In the genomic region with DNA sequence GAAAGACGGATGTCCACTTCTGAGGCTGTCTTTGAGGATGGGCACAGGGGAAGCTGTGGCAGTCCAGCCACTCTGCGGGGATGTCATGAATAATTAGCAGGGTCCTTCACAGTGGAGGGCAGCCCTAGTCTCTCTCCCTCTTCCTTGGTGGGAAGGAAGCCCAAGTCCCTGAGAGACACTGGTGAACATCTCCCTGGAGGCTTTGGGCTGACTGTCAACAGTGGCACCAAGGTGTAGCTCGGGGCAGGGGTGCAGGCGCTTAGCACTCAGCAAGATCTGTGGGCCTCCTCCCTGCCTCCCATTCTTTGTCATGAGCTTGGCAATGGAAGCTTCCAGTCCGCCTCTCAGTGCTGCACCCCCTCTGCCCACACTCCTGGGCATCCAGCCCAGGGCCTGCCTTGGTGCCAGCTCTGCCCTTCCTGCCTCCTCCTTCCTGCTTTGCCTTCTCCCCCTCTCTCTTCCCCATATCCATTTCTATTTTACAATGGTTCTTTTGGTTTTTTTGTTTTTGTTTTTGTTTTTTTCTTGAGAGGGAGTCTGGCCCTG, we compare ENCODE assay signal across 15 cellular contexts. TPM values are rescaled to one million over a fixed set of nuclear protein-coding genes. Genes with fewer than 3 reads are reported as not detected.
A peak's percentile ranks its signal among the peaks of the same experiment; 100 is the strongest.
DNase-seq lines count a peak whose midpoint lies in the region; ATAC-seq, FAIRE-seq and TF ChIP-seq lines count a peak whose summit lies in the region.
"Had no signal": no experiment of that assay in that cellular context is flagged by ENCODE, and none has a peak within 500 bp of the region (broad histone marks: within the 10 kb centered on the region; RNA-seq: fewer than 3 reads in every experiment).

No MANE protein-coding gene starts in this region.

- no peak for TF ChIP-seq CTCF in omental fat pad (IDR thresholded peaks at IDR 0.05)

- DNase-seq in Ammon's horn (ENCODE audit: low spot score) (peak; percentile 95), globus pallidus (ENCODE audit: low spot score) (peak; percentile 90), omental fat pad (ENCODE audit: low spot score) (no peak), urothelium cell line (ENCODE audit: low spot score) (no peak), D341Med (ENCODE audit: low spot score) (no peak)
- DNase-seq in effector CD4-positive, alpha-beta T cell = no peak
- DNase-seq: activated CD8-positive, alpha-beta T cell treated with anti-CD3 and anti-CD28 coated beads, Interleukin-2, amount 10 ng/mL, durations not matched to agents 7 days and 5 days; activated naive CD4-positive, alpha-beta T cell treated with anti-CD3 and anti-CD28 coated beads, Interleukin-2, amount 10 ng/mL, durations not matched to agents 7 days and 5 days; dermis blood vessel endothelial cell; DND-41; NCI-H1105 treated with DMSO at 0.1 percent for 48 hours; NCI-H774; stimulated activated naive B cell treated with anti-CD40 and anti-IgM and Interleukin-4, amounts not matched to agents 10 μg/mL and 1 μg/mL and 100 μg/mL, for 72 hours had no signal

- ATAC-seq in SK-N-SH treated with all-trans-retinoic acid at 6 μM for 48 hours (peak; percentile 59), omental fat pad (ENCODE audit: low FRiP score) (peak; percentile 41), HG02571 (IDR thresholded peaks at IDR 0.05; ENCODE audit: unreplicated experiment) (no peak)
- ATAC-seq: activated CD8-positive, alpha-beta T cell treated with anti-CD3 and anti-CD28 coated beads, Interleukin-2, amount 10 ng/mL, durations not matched to agents 7 days and 5 days; stimulated activated naive B cell treated with anti-CD40 and anti-IgM and Interleukin-4, amounts not matched to agents 10 μg/mL and 1 μg/mL and 100 μg/mL, for 72 hours had no signal

- FAIRE-seq in urothelium cell line (lab: Jason Lieb, UNC) = no peak

TF ChIP-seq in SK-N-SH treated with all-trans-retinoic acid at 6 μM for 48 hours, 23 proteins besides CTCF, POLR2A, EP300 and RAD21:
- TF ChIP-seq ZNF70 (CRISPR knock-in tag; IDR thresholded peaks at IDR 0.05) (no peak), TCF4 (CRISPR knock-in tag; IDR thresholded peaks at IDR 0.05; ENCODE audit: borderline replicate concordance) (no peak), ZFP3 (CRISPR knock-in tag; IDR thresholded peaks at IDR 0.05) (no peak), ZNF565 (CRISPR knock-in tag; conservative IDR thresholded peaks at IDR 0.05; ENCODE audit: low read depth) (no peak), TOX (CRISPR knock-in tag; IDR thresholded peaks at IDR 0.05; ENCODE audit: borderline replicate concordance) (no peak)

RNA-seq across cellular contexts. Expression of gene STEAP3, which starts 59.4 kb away (rescaled TPM):
- total RNA-seq in omental fat pad = 10 to 100 TPM in 3 of 4 donors, 1 to 10 TPM in 1; 9.4 to 22.4 (median 16.3) TPM

Comparison
In these comparisons a context has a peak if more than half of its experiments do, and no peak if none do; other contexts are left out.
1. DNase-seq: peak in Ammon's horn (single experiment) and globus pallidus (single experiment); none in omental fat pad (single experiment), urothelium cell line (single experiment), D341Med (single experiment) and effector CD4-positive, alpha-beta T cell (single experiment).